In genomic region chr19:16106121-16106520, GRCh38 we compare ENCODE assay signal across 11 cellular contexts. TPM values are rescaled to one million over a fixed set of nuclear protein-coding genes. Genes with fewer than 3 reads are reported as not detected.
DNase-seq lines count a peak whose midpoint lies in the region; ATAC-seq and TF ChIP-seq lines count a peak whose summit lies in the region.
"Had no signal": no experiment of that assay in that cellular context is flagged by ENCODE, and none has a peak within 500 bp of the region (broad histone marks: within the 10 kb centered on the region; RNA-seq: fewer than 3 reads in every experiment).

No MANE protein-coding gene starts in this region.

- no peaks in the 10 kb centered on the region for H3K79me2 ChIP-seq in fibroblast of lung (ENCODE audit: control insufficient read depth, insufficient read depth, low read length)

- DNase-seq in activated naive CD4-positive, alpha-beta T cell treated with anti-CD3 and anti-CD28 coated beads, Interleukin-2, amount 50 U/mL, for 72 hours (ENCODE audit: low spot score in 2 of 2) = no peak
- no peak for DNase-seq in activated naive CD4-positive, alpha-beta T cell treated with Interleukin-2 at 50 U/mL for 16 hours
- DNase-seq in SW480 (ENCODE audit: low spot score) (peak; percentile 74), fibroblast of lung (ENCODE audit: low read depth in 2 of 2) (peak; percentile 39 to 59), transverse colon (peak; percentile 41), NAMALWA (ENCODE audit: low spot score) (no peak), SKM-1 (lab: John Stamatoyannopoulos, UW; ENCODE audit: unreplicated experiment) (no peak)
- DNase-seq: C1 segment of cervical spinal cord; central memory CD4-positive, alpha-beta T cell; WERI-Rb-1 had no signal

- no peak overlapping the region for H3K4me2 ChIP-seq in fibroblast of lung (ENCODE audit: extremely low read depth, insufficient read depth, low read length)

- WGBS in transverse colon (ENCODE audit: low coverage in 1 of 2), 2 donors = 0 to 9% methylated on average over 3 of the region's 3 CpGs

- no peak overlapping the region for H3K9ac ChIP-seq in fibroblast of lung (ENCODE audit: insufficient read depth, low read length)

- intact Hi-C loops in transverse colon (cut with DNase I; ENCODE audit: low total_unique reads) = no loop called here

- no peak for TF ChIP-seq CTCF in fibroblast of lung (conservative IDR thresholded peaks at IDR 0.05 in 1 of 2, IDR thresholded peaks at IDR 0.05 in 1 of 2; ENCODE audit: low read depth in 1 of 2, low read length in 2 of 2)
- TF ChIP-seq CTCF in transverse colon (IDR thresholded peaks at IDR 0.05) = no peak

- in situ Hi-C loops in transverse colon (cut with MboI; ENCODE audit: low pct_ligation_motif_present in 1 of 4, low pct_unique_long_range_greater_than_20kb in 1 of 4, low sequenced_read_pairs in 3 of 4) = no loop called here

- no peak overlapping the region for H3K4me3 ChIP-seq in fibroblast of lung (replicated peaks in 1 of 4; ENCODE audit: control extremely low read depth in 1 of 4, insufficient read depth in 1 of 4, low read depth in 3 of 4, low read length in 4 of 4)
- no peak overlapping the region for H3K4me3 ChIP-seq in transverse colon

- TF ChIP-seq POLR2A in transverse colon (IDR thresholded peaks at IDR 0.05) = no peak

- H3K4me1 ChIP-seq in fibroblast of lung (ENCODE audit: control insufficient read depth, extremely low read depth, insufficient read depth, low read length) = no peaks in the 10 kb centered on the region
- peaks cover 4 to 18% (median 16%) of the 10 kb centered on the region in 4 donors for H3K4me1 ChIP-seq in transverse colon

- H3K9me3 Mint-ChIP-seq in activated naive CD4-positive, alpha-beta T cell treated with anti-CD3 and anti-CD28 coated beads, Interleukin-2, amount 50 U/mL, for 72 hours = no peaks in the 10 kb centered on the region

- H3K27ac ChIP-seq in fibroblast of lung (ENCODE audit: insufficient read depth, low read length) (no peak overlapping the region), transverse colon (peak overlapping the region; percentile 42 to 55 (median 54))
- H3K27ac ChIP-seq: WERI-Rb-1 had no signal

- H3K9me3 ChIP-seq in fibroblast of lung (ENCODE audit: control insufficient read depth, insufficient read depth, low read depth, low read length) (no peaks in the 10 kb centered on the region), transverse colon (no peaks in the 10 kb centered on the region)

- no peak overlapping the region for H2AFZ ChIP-seq in fibroblast of lung (ENCODE audit: low read length)

- TF ChIP-seq EP300 in transverse colon (IDR thresholded peaks at IDR 0.05; ENCODE audit: low read depth) = no peak

- peaks cover 3 to 4% of the 10 kb centered on the region in 2 donors for H3K36me3 Mint-ChIP-seq in activated naive CD4-positive, alpha-beta T cell treated with anti-CD3 and anti-CD28 coated beads, Interleukin-2, amount 50 U/mL, for 72 hours

- peak; percentile 17 to 69 for ATAC-seq in activated naive CD4-positive, alpha-beta T cell treated with anti-CD3 and anti-CD28 coated beads, Interleukin-2, amount 50 U/mL, for 72 hours
- no peak for ATAC-seq in GM21526 (IDR thresholded peaks at IDR 0.05; ENCODE audit: low FRiP score, unreplicated experiment)

- H3K27me3 ChIP-seq in fibroblast of lung (ENCODE audit: control insufficient read depth, insufficient read depth, low read length) = no peaks in the 10 kb centered on the region
- no peaks in the 10 kb centered on the region for H3K27me3 ChIP-seq in transverse colon

- peak overlapping the region in 1 of 2 donors; percentile 46 for H3K27ac Mint-ChIP-seq in activated naive CD4-positive, alpha-beta T cell treated with anti-CD3 and anti-CD28 coated beads, Interleukin-2, amount 50 U/mL, for 72 hours

- H3K36me3 ChIP-seq in fibroblast of lung (ENCODE audit: control insufficient read depth, insufficient read depth, low read length) (peaks cover 7% of the 10 kb centered on the region), transverse colon (peaks cover 0 to 26% (median 12%) of the 10 kb centered on the region in 4 donors)

- H4K20me1 ChIP-seq in fibroblast of lung (ENCODE audit: control insufficient read depth, extremely low read depth, insufficient read depth, low read length) = no peaks in the 10 kb centered on the region

RNA-seq across cellular contexts. Expression of gene RAB8A, which starts 5.6 kb away (rescaled TPM):
- 100 to 1,000 TPM; 125 to 155 TPM for total RNA-seq in activated naive CD4-positive, alpha-beta T cell treated with anti-CD3 and anti-CD28 coated beads, Interleukin-2, amount 50 U/mL, for 72 hours
- total RNA-seq in fibroblast of lung = 47.5 and 77.6 TPM in 2 replicates
- 104 and 128 TPM in 2 replicates for polyA plus RNA-seq in fibroblast of lung
- 101 and 103 TPM in 2 replicates for polyA plus RNA-seq in fibroblast of lung (2012)
- 47.6 and 76.1 TPM in 2 replicates for polyA minus RNA-seq in fibroblast of lung (ENCODE audit: low replicate concordance)
- total RNA-seq in transverse colon = 100 to 1,000 TPM in 1 of 4 donors, 10 to 100 TPM in 3; 22.3 to 102 (median 67.9) TPM

RNA-seq across cellular contexts. Expression of gene TPM4, which starts 29.8 kb away (rescaled TPM):
- total RNA-seq in activated naive CD4-positive, alpha-beta T cell treated with anti-CD3 and anti-CD28 coated beads, Interleukin-2, amount 50 U/mL, for 72 hours = 100 to 1,000 TPM; 405 to 411 TPM
- total RNA-seq in fibroblast of lung (720 and 822 TPM in 2 replicates), transverse colon (100 to 1,000 TPM; 228 to 491 (median 288) TPM)
- 1,637 and 2,577 TPM in 2 replicates for polyA plus RNA-seq in fibroblast of lung
- polyA plus RNA-seq in fibroblast of lung (2012) = 1,306 and 1,822 TPM in 2 replicates
- polyA minus RNA-seq in fibroblast of lung (ENCODE audit: low replicate concordance) = 192 and 286 TPM in 2 replicates

RNA-seq across cellular contexts. Expression of gene HSH2D, which starts 37.4 kb away (rescaled TPM):
- total RNA-seq in activated naive CD4-positive, alpha-beta T cell treated with anti-CD3 and anti-CD28 coated beads, Interleukin-2, amount 50 U/mL, for 72 hours = 10 to 100 TPM; 23.9 to 49.8 TPM
- total RNA-seq in fibroblast of lung (not detected in 2 replicates), transverse colon (10 to 100 TPM; 17.6 to 55.4 (median 30.8) TPM)
- polyA plus RNA-seq in fibroblast of lung = not detected in 2 replicates
- not detected in 2 replicates for polyA plus RNA-seq in fibroblast of lung (2012)
- polyA minus RNA-seq in fibroblast of lung (ENCODE audit: low replicate concordance) = not detected in 2 replicates

Comparison
In these comparisons a context has a peak if more than half of its experiments do, and no peak if none do; other contexts are left out.
1. DNase-seq: peak in SW480 (single experiment), fibroblast of lung (2 of 2) and transverse colon (single experiment); none in activated naive CD4-positive, alpha-beta T cell treated with anti-CD3 and anti-CD28 coated beads, Interleukin-2, amount 50 U/mL, for 72 hours (0 of 2), activated naive CD4-positive, alpha-beta T cell treated with Interleukin-2 at 50 U/mL for 16 hours (single experiment), NAMALWA (single experiment) and SKM-1 (single experiment).
2. RNA of gene HSH2D, which starts 37.4 kb away (total RNA-seq): 23.9 to 49.8 TPM in activated naive CD4-positive, alpha-beta T cell treated with anti-CD3 and anti-CD28 coated beads, Interleukin-2, amount 50 U/mL, for 72 hours and 17.6 to 55.4 TPM in transverse colon; not detected in fibroblast of lung; every median in the first group is over 10 times any median in the second.